Comparison of ENCODE assay signal across 2 cellular contexts in the genomic region with DNA sequence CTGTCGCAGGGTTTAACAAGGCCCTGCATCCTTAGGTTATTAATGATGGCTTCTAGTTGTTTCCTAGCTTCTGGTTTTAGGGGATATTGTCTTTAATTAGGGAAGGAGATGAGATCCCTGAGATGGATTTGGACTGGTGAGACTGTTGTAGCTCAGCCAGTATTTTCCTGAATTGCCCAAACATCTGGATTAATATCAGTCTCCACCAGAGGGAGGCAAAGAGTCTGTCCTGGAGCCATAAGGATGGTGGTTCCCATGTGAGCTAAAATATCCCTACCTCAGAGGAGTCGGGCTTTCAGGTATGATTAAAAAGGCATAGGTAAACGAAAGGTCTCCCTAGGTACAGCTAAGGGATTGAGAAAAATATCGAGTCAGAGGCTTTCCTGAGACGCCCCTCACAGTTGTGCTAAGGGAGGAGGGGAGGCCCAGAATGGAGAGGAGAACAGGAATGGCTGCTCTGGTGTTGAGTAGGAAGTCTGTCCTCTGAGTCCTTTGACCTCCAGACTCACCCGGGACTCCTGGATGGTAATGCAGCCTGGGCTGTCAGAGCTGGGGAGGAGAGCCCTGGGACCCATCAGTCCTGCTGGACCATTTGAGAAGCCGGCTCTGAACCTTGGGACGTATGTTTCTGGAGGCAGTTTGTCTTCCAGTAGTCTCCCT. TPM values are rescaled to one million over a fixed set of nuclear protein-coding genes. Genes with fewer than 3 reads are reported as not detected.
"Had no signal": no experiment of that assay in that cellular context is flagged by ENCODE, and none has a peak within 500 bp of the region (broad histone marks: within the 10 kb centered on the region; RNA-seq: fewer than 3 reads in every experiment).

No MANE protein-coding gene starts in this region.

RNA-seq across cellular contexts. Expression of a gene that starts 19.8 kb away (rescaled TPM):
- total RNA-seq: epithelial cell of proximal tubule, kidney had no signal
